34 cellular contexts compared by ENCODE assay signal in genomic region chr10:123424537-123424936, GRCh38.
"Had no signal": no experiment of that assay in that cellular context is flagged by ENCODE, and none has a peak within 500 bp of the region (broad histone marks: within the 10 kb centered on the region; RNA-seq: fewer than 3 reads in every experiment).

No MANE protein-coding gene starts in this region.

- DNase-seq: Karpas-422, Kasumi-1, KG1, MG63, MM.1S, MV-4-11, NCI-H1048, NCI-H1092, NCI-H1092 treated with DMSO at 0.1 percent for 48 hours, NCI-H1105, NCI-H1105 treated with DMSO at 0.1 percent for 48 hours, NCI-H1417, NCI-H1417 treated with DMSO at 0.1 percent for 48 hours, NCI-H1436, NCI-H1436 treated with DMSO at 0.1 percent for 48 hours, NCI-H146, NCI-H1694, NCI-H1694 treated with DMSO at 0.1 percent for 48 hours, NCI-H187, NCI-H187 treated with DMSO at 0.1 percent for 48 hours, NCI-H1930, NCI-H2029, NCI-H2029 treated with DMSO at 0.1 percent for 48 hours, NCI-H2081, NCI-H2081 treated with DMSO at 0.1 percent for 48 hours, NCI-H2107, NCI-H2171, NCI-H2171 treated with DMSO at 0.1 percent for 48 hours, NCI-H2227 treated with DMSO at 0.1 percent for 48 hours, NCI-H226, NCI-H345, NCI-H446, NCI-H446 treated with DMSO at 0.1 percent for 48 hours had no signal

- H3K27ac ChIP-seq: KMS-11 had no signal
